8 cellular contexts compared by ENCODE assay signal in genomic region chr15:78618490-78618934, GRCh38. TPM values are rescaled to one million over a fixed set of nuclear protein-coding genes. Genes with fewer than 3 reads are reported as not detected.
A peak's percentile ranks its signal among the peaks of the same experiment; 100 is the strongest.
DNase-seq lines count a peak whose midpoint lies in the region; ATAC-seq and TF ChIP-seq lines count a peak whose summit lies in the region.

No MANE protein-coding gene starts in this region.

- no peaks in the 10 kb centered on the region for H3K4me1 ChIP-seq in Loucy (ENCODE audit: insufficient read depth, low read length, poor library complexity, severe bottlenecking)

- H3K9ac ChIP-seq in Loucy (ENCODE audit: low read depth, low read length, poor library complexity, severe bottlenecking): no peak overlapping the region

- H3K27ac ChIP-seq in RWPE1: no peak overlapping the region

- no peaks in the 10 kb centered on the region for H3K36me3 Mint-ChIP-seq in activated T-helper 1 cell treated with anti-CD3 and anti-CD28 coated beads, Interleukin-12 subunit alpha, Interleukin-12 subunit beta, Interleukin-2, Interleukin-4 antibody, amounts not matched to agents 30 ng/mL and 10 ng/mL and 1 ng/mL, durations not matched to agents 14 hours and 24 hours and 36 hours (ENCODE audit: low read depth)
- peaks cover 2% of the 10 kb centered on the region for H3K36me3 Mint-ChIP-seq in neural crest cell (ENCODE audit: low read depth)

- no peaks in the 10 kb centered on the region for H3K9me3 ChIP-seq in Loucy (ENCODE audit: insufficient read depth, low read depth, low read length)

- H3K4me2 ChIP-seq in Loucy (ENCODE audit: low read depth, low read length, poor library complexity, severe bottlenecking): no peak overlapping the region

- H3K79me2 ChIP-seq in Loucy (ENCODE audit: insufficient read depth, low read length): no peaks in the 10 kb centered on the region

- H3K9me3 Mint-ChIP-seq in activated T-helper 1 cell treated with anti-CD3 and anti-CD28 coated beads, Interleukin-12 subunit alpha, Interleukin-12 subunit beta, Interleukin-2, Interleukin-4 antibody, amounts not matched to agents 30 ng/mL and 10 ng/mL and 1 ng/mL, durations not matched to agents 14 hours and 24 hours and 36 hours: no peaks in the 10 kb centered on the region
- no peaks in the 10 kb centered on the region for H3K9me3 Mint-ChIP-seq in neural crest cell

- H3K27me3 Mint-ChIP-seq in activated T-helper 1 cell treated with anti-CD3 and anti-CD28 coated beads, Interleukin-12 subunit alpha, Interleukin-12 subunit beta, Interleukin-2, Interleukin-4 antibody, amounts not matched to agents 30 ng/mL and 10 ng/mL and 1 ng/mL, durations not matched to agents 14 hours and 24 hours and 36 hours (ENCODE audit: insufficient read depth): peaks cover 50% of the 10 kb centered on the region
- H3K27me3 Mint-ChIP-seq in neural crest cell (ENCODE audit: low read depth): peaks cover 54% of the 10 kb centered on the region

- intact Hi-C loops in activated T-helper 1 cell treated with anti-CD3 and anti-CD28 coated beads, Interleukin-12 subunit alpha, Interleukin-12 subunit beta, Interleukin-2, Interleukin-4 antibody, amounts not matched to agents 30 ng/mL and 10 ng/mL and 1 ng/mL, durations not matched to agents 14 hours and 24 hours and 36 hours (cut with micrococcal nuclease): loop anchor here (1.0 kb wide), 2 partner anchors 91 to 133 kb away; no protein-coding TSS in a partner anchor

- peak; percentile 89 for TF ChIP-seq CTCF in Loucy (conservative IDR thresholded peaks at IDR 0.05; ENCODE audit: low read length)
- peak; percentile 89 for TF ChIP-seq CTCF in RWPE1 (conservative IDR thresholded peaks at IDR 0.05; ENCODE audit: low read depth)
- TF ChIP-seq CTCF in neural crest cell (conservative IDR thresholded peaks at IDR 0.05): peak; percentile 94

- no peaks in the 10 kb centered on the region for H3K9me2 ChIP-seq in Loucy (replicated peaks; ENCODE audit: low read depth, low read length)

- peak overlapping the region; percentile 61 for H3K27ac Mint-ChIP-seq in activated T-helper 1 cell treated with anti-CD3 and anti-CD28 coated beads, Interleukin-12 subunit alpha, Interleukin-12 subunit beta, Interleukin-2, Interleukin-4 antibody, amounts not matched to agents 30 ng/mL and 10 ng/mL and 1 ng/mL, durations not matched to agents 14 hours and 24 hours and 36 hours
- H3K27ac Mint-ChIP-seq in neural crest cell (ENCODE audit: unreplicated experiment): no peak overlapping the region

- peak; percentile 72 for DNase-seq in DMS53 treated with DMSO at 0.1 percent for 48 hours (lab: John Stamatoyannopoulos, UW; ENCODE audit: unreplicated experiment)
- peak; percentile 88 for DNase-seq in RWPE1 (ENCODE audit: low spot score)
- peak; percentile 63 for DNase-seq in activated T-helper 1 cell treated with anti-CD3 and anti-CD28 coated beads, Interleukin-12 subunit alpha, Interleukin-12 subunit beta, Interleukin-2, Interleukin-4 antibody, amounts not matched to agents 30 ng/mL and 10 ng/mL and 1 ng/mL, durations not matched to agents 14 hours and 24 hours and 36 hours (ENCODE audit: low spot score)
- peak; percentile 63 for DNase-seq in fibroblast of the conjunctiva (ENCODE audit: low read depth)
- DNase-seq in neural crest cell (ENCODE audit: low read depth, low spot score): peak; percentile 98
- peak; percentile 90 for DNase-seq in stimulated activated naive CD8-positive, alpha-beta T cell treated with anti-CD3 and anti-CD28 coated beads, Interleukin-15, Interleukin-2, amounts not matched to agents 100 U/mL and 50 U/mL, for 24 hours

- H4K20me1 ChIP-seq in Loucy (ENCODE audit: insufficient read depth, low read length, poor library complexity, severe bottlenecking): no peaks in the 10 kb centered on the region

- no peak overlapping the region for H3K4me3 Mint-ChIP-seq in activated T-helper 1 cell treated with anti-CD3 and anti-CD28 coated beads, Interleukin-12 subunit alpha, Interleukin-12 subunit beta, Interleukin-2, Interleukin-4 antibody, amounts not matched to agents 30 ng/mL and 10 ng/mL and 1 ng/mL, durations not matched to agents 14 hours and 24 hours and 36 hours
- peak overlapping the region; percentile 86 for H3K4me3 Mint-ChIP-seq in neural crest cell

- H2AFZ ChIP-seq in Loucy (ENCODE audit: low read length): no peak overlapping the region

- H3K4me3 ChIP-seq in Loucy (ENCODE audit: low read length, poor library complexity, severe bottlenecking): no peak overlapping the region

- H3K4me1 Mint-ChIP-seq in activated T-helper 1 cell treated with anti-CD3 and anti-CD28 coated beads, Interleukin-12 subunit alpha, Interleukin-12 subunit beta, Interleukin-2, Interleukin-4 antibody, amounts not matched to agents 30 ng/mL and 10 ng/mL and 1 ng/mL, durations not matched to agents 14 hours and 24 hours and 36 hours (ENCODE audit: low read depth): no peaks in the 10 kb centered on the region
- peaks cover 6% of the 10 kb centered on the region for H3K4me1 Mint-ChIP-seq in neural crest cell

- CTCF ChIA-PET in RWPE1 (lab: Yijun Ruan, JAX): interaction anchor here (0.6 to 3.5 kb wide), 5 partner anchors 91 to 244 kb away, joined by 3 to 19 read pairs (median 7); no protein-coding TSS in a partner anchor

- H3F3A ChIP-seq in Loucy (ENCODE audit: low read depth): no peaks in the 10 kb centered on the region

- H3K36me3 ChIP-seq in Loucy (ENCODE audit: insufficient read depth, low read length): no peaks in the 10 kb centered on the region

- H3K27me3 ChIP-seq in Loucy (ENCODE audit: insufficient read depth, low read length, poor library complexity, severe bottlenecking): peaks cover 26% of the 10 kb centered on the region

- no peak for ATAC-seq in stimulated activated naive CD8-positive, alpha-beta T cell treated with anti-CD3 and anti-CD28 coated beads, Interleukin-15, Interleukin-2, amounts not matched to agents 100 U/mL and 50 U/mL, for 24 hours
- no peak for ATAC-seq in HG02840 (IDR thresholded peaks at IDR 0.05; ENCODE audit: low FRiP score, unreplicated experiment)

- POLR2A ChIA-PET in RWPE1 (lab: Yijun Ruan, JAX; ENCODE audit: low non-redundant PET): no interaction called here

RNA-seq across cellular contexts. Expression of gene CHRNA3, which starts 2.3 kb away (rescaled TPM):
- total RNA-seq in activated T-helper 1 cell treated with anti-CD3 and anti-CD28 coated beads, Interleukin-12 subunit alpha, Interleukin-12 subunit beta, Interleukin-2, Interleukin-4 antibody, amounts not matched to agents 30 ng/mL and 10 ng/mL and 1 ng/mL, durations not matched to agents 14 hours and 24 hours and 36 hours: not detected in 2 replicates
- 3.8 and 5.1 TPM in 2 replicates for total RNA-seq in neural crest cell

RNA-seq across cellular contexts. Expression of gene CHRNB4, which starts 22.5 kb away (rescaled TPM):
- not detected in 2 replicates for total RNA-seq in activated T-helper 1 cell treated with anti-CD3 and anti-CD28 coated beads, Interleukin-12 subunit alpha, Interleukin-12 subunit beta, Interleukin-2, Interleukin-4 antibody, amounts not matched to agents 30 ng/mL and 10 ng/mL and 1 ng/mL, durations not matched to agents 14 hours and 24 hours and 36 hours
- total RNA-seq in neural crest cell: 3.9 and 4.1 TPM in 2 replicates

RNA-seq across cellular contexts. Expression of gene CHRNA5, which starts 53.2 kb away (rescaled TPM):
- total RNA-seq in activated T-helper 1 cell treated with anti-CD3 and anti-CD28 coated beads, Interleukin-12 subunit alpha, Interleukin-12 subunit beta, Interleukin-2, Interleukin-4 antibody, amounts not matched to agents 30 ng/mL and 10 ng/mL and 1 ng/mL, durations not matched to agents 14 hours and 24 hours and 36 hours: 6.4 and 10.3 TPM in 2 replicates
- 23.0 and 23.6 TPM in 2 replicates for total RNA-seq in neural crest cell
